1 cellular context compared by ENCODE assay signal in genomic region chr22:19432092-19432844, GRCh38.
TF ChIP-seq lines count a peak whose summit lies in the region.

MRPL40 (plus strand) TSS chr22:19432545; CDS start chr22:19432555, 10 bp downstream.

TF ChIP-seq in HepG2, 621 proteins besides CTCF, POLR2A, EP300 and RAD21 (continued from another document and continues in another):
- peak; percentile 88 for TF ChIP-seq ZHX2 (IDR thresholded peaks at IDR 0.05; ENCODE audit: low read depth)
- no peak for TF ChIP-seq ZHX2 (CRISPR knock-in tag; IDR thresholded peaks at IDR 0.05; ENCODE audit: borderline replicate concordance)
- TF ChIP-seq STAG1 (CRISPR knock-in tag; IDR thresholded peaks at IDR 0.05): peak; percentile 19; the same call in 1 of the 2 replicates
- TF ChIP-seq, protein P1, sequence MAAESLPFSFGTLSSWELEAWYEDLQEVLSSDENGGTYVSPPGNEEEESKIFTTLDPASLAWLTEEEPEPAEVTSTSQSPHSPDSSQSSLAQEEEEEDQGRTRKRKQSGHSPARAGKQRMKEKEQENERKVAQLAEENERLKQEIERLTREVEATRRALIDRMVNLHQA (CRISPR knock-in tag; IDR thresholded peaks at IDR 0.05): no peak
- no peak for TF ChIP-seq ZFP36 (IDR thresholded peaks at IDR 0.05; ENCODE audit: borderline replicate concordance, low read depth, low read length, partially characterized antibody)
- TF ChIP-seq DNMT3B (CRISPR knock-in tag; conservative IDR thresholded peaks at IDR 0.05): 0 out of 2 replicates have a peak, but pooled peaks have one; percentile 14
- TF ChIP-seq ZNF557 (CRISPR knock-in tag; IDR thresholded peaks at IDR 0.05): peak; percentile 70; the same call in 1 of the 2 replicates
- peak; percentile 99 for TF ChIP-seq POGK (CRISPR knock-in tag; conservative IDR thresholded peaks at IDR 0.05)
- peak; percentile 83; the same call in 1 of the 2 replicates for TF ChIP-seq GLI4 (CRISPR knock-in tag; IDR thresholded peaks at IDR 0.05; ENCODE audit: borderline replicate concordance)
- TF ChIP-seq, protein P2, sequence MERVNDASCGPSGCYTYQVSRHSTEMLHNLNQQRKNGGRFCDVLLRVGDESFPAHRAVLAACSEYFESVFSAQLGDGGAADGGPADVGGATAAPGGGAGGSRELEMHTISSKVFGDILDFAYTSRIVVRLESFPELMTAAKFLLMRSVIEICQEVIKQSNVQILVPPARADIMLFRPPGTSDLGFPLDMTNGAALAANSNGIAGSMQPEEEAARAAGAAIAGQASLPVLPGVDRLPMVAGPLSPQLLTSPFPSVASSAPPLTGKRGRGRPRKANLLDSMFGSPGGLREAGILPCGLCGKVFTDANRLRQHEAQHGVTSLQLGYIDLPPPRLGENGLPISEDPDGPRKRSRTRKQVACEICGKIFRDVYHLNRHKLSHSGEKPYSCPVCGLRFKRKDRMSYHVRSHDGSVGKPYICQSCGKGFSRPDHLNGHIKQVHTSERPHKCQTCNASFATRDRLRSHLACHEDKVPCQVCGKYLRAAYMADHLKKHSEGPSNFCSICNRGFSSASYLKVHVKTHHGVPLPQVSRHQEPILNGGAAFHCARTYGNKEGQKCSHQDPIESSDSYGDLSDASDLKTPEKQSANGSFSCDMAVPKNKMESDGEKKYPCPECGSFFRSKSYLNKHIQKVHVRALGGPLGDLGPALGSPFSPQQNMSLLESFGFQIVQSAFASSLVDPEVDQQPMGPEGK (CRISPR knock-in tag; IDR thresholded peaks at IDR 0.05): peak; percentile 89
- TF ChIP-seq BRD4 (CRISPR knock-in tag; IDR thresholded peaks at IDR 0.05): peak; percentile 98; the same call in 1 of the 2 replicates
- peak; percentile 97 for TF ChIP-seq ZNF772 (CRISPR knock-in tag; IDR thresholded peaks at IDR 0.05)
- TF ChIP-seq FOXC1 (CRISPR knock-in tag; IDR thresholded peaks at IDR 0.05; ENCODE audit: borderline replicate concordance): peak; percentile 96
- TF ChIP-seq TAF1 (CRISPR knock-in tag; IDR thresholded peaks at IDR 0.05): peak; percentile 96
- TF ChIP-seq RAD51 (IDR thresholded peaks at IDR 0.05; ENCODE audit: borderline replicate concordance): no peak
- TF ChIP-seq ATAD3A (CRISPR knock-in tag; IDR thresholded peaks at IDR 0.05): no peak
- TF ChIP-seq NFYC (CRISPR knock-in tag; IDR thresholded peaks at IDR 0.05): peak; percentile 65
- peak; percentile 99 for TF ChIP-seq TARDBP (CRISPR knock-in tag; IDR thresholded peaks at IDR 0.05)
- TF ChIP-seq, protein P3, sequence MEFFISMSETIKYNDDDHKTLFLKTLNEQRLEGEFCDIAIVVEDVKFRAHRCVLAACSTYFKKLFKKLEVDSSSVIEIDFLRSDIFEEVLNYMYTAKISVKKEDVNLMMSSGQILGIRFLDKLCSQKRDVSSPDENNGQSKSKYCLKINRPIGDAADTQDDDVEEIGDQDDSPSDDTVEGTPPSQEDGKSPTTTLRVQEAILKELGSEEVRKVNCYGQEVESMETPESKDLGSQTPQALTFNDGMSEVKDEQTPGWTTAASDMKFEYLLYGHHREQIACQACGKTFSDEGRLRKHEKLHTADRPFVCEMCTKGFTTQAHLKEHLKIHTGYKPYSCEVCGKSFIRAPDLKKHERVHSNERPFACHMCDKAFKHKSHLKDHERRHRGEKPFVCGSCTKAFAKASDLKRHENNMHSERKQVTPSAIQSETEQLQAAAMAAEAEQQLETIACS (CRISPR knock-in tag; IDR thresholded peaks at IDR 0.05): peak; percentile 91
- peak; percentile 96; the same call in 1 of the 2 replicates for TF ChIP-seq ZNF724P (CRISPR knock-in tag; IDR thresholded peaks at IDR 0.05; ENCODE audit: borderline replicate concordance)
- peak; percentile 98 for TF ChIP-seq AGO2 (optimal IDR thresholded peaks at IDR 0.05; ENCODE audit: low read depth, low read length)
- peak; percentile 69 for TF ChIP-seq TEAD3 (CRISPR knock-in tag; optimal IDR thresholded peaks at IDR 0.05; ENCODE audit: borderline replicate concordance)
- TF ChIP-seq MBD4 (IDR thresholded peaks at IDR 0.05; ENCODE audit: borderline replicate concordance, low read length): no peak
- peak; percentile 93; the same call in 1 of the 2 replicates for TF ChIP-seq ZNF891 (CRISPR knock-in tag; IDR thresholded peaks at IDR 0.05)
- no peak for TF ChIP-seq ZNF207 (IDR thresholded peaks at IDR 0.05; ENCODE audit: borderline replicate concordance)
- TF ChIP-seq NFIB (CRISPR knock-in tag; IDR thresholded peaks at IDR 0.05; ENCODE audit: borderline replicate concordance): no peak; the same call in 1 of the 2 replicates
- TF ChIP-seq ARHGAP35 (CRISPR knock-in tag; IDR thresholded peaks at IDR 0.05; ENCODE audit: borderline replicate concordance): peak; percentile 94
- peak; percentile 96 for TF ChIP-seq MXD4 (CRISPR knock-in tag; IDR thresholded peaks at IDR 0.05)
- TF ChIP-seq, protein P4, sequence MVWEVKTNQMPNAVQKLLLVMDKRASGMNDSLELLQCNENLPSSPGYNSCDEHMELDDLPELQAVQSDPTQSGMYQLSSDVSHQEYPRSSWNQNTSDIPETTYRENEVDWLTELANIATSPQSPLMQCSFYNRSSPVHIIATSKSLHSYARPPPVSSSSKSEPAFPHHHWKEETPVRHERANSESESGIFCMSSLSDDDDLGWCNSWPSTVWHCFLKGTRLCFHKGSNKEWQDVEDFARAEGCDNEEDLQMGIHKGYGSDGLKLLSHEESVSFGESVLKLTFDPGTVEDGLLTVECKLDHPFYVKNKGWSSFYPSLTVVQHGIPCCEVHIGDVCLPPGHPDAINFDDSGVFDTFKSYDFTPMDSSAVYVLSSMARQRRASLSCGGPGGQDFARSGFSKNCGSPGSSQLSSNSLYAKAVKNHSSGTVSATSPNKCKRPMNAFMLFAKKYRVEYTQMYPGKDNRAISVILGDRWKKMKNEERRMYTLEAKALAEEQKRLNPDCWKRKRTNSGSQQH (CRISPR knock-in tag; IDR thresholded peaks at IDR 0.05; ENCODE audit: low read depth): peak; percentile 99
- TF ChIP-seq ZMYM4 (CRISPR knock-in tag; IDR thresholded peaks at IDR 0.05): peak; percentile 95
- peak; percentile 87 for TF ChIP-seq ZSCAN5A (CRISPR knock-in tag; IDR thresholded peaks at IDR 0.05; ENCODE audit: borderline replicate concordance)
- peak; percentile 73; the same call in 1 of the 2 replicates for TF ChIP-seq ZFP36L2 (CRISPR knock-in tag; IDR thresholded peaks at IDR 0.05)
- TF ChIP-seq GZF1 (CRISPR knock-in tag; IDR thresholded peaks at IDR 0.05): peak; percentile 91
- peak; percentile 89; the same call in 1 of the 2 replicates for TF ChIP-seq ZNF615 (CRISPR knock-in tag; IDR thresholded peaks at IDR 0.05; ENCODE audit: borderline replicate concordance)
- peak; percentile 97 for TF ChIP-seq ARNTL (CRISPR knock-in tag; IDR thresholded peaks at IDR 0.05)
- TF ChIP-seq ZSCAN9 (CRISPR knock-in tag; IDR thresholded peaks at IDR 0.05; ENCODE audit: borderline replicate concordance): peak; percentile 89
- TF ChIP-seq ZNF468 (CRISPR knock-in tag; IDR thresholded peaks at IDR 0.05): peak; percentile 68; the same call in 1 of the 2 replicates
- TF ChIP-seq NCOA1 (CRISPR knock-in tag; IDR thresholded peaks at IDR 0.05): peak; percentile 87; the same call in 1 of the 2 replicates
- no peak for TF ChIP-seq PCBP2 (optimal IDR thresholded peaks at IDR 0.05; ENCODE audit: low read depth, low read length, poor library complexity, severe bottlenecking)
- TF ChIP-seq, protein P5, sequence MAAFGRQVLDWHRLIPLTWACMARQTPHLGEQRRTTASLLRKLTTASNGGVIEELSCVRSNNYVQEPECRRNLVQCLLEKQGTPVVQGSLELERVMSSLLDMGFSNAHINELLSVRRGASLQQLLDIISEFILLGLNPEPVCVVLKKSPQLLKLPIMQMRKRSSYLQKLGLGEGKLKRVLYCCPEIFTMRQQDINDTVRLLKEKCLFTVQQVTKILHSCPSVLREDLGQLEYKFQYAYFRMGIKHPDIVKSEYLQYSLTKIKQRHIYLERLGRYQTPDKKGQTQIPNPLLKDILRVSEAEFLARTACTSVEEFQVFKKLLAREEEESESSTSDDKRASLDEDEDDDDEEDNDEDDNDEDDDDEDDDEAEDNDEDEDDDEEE (CRISPR knock-in tag; IDR thresholded peaks at IDR 0.05): peak; percentile 47; the same call in 1 of the 2 replicates
- no peak; the same call in none of the 2 replicates for TF ChIP-seq THRA (CRISPR knock-in tag; IDR thresholded peaks at IDR 0.05; ENCODE audit: borderline replicate concordance)
- TF ChIP-seq ZNF10 (CRISPR knock-in tag; IDR thresholded peaks at IDR 0.05; ENCODE audit: borderline replicate concordance, low read depth): no peak
- peak; percentile 89 for TF ChIP-seq ZNF329 (CRISPR knock-in tag; IDR thresholded peaks at IDR 0.05; ENCODE audit: low read depth)
